Comparison of ENCODE assay signal across 9 cellular contexts in the genomic region with DNA sequence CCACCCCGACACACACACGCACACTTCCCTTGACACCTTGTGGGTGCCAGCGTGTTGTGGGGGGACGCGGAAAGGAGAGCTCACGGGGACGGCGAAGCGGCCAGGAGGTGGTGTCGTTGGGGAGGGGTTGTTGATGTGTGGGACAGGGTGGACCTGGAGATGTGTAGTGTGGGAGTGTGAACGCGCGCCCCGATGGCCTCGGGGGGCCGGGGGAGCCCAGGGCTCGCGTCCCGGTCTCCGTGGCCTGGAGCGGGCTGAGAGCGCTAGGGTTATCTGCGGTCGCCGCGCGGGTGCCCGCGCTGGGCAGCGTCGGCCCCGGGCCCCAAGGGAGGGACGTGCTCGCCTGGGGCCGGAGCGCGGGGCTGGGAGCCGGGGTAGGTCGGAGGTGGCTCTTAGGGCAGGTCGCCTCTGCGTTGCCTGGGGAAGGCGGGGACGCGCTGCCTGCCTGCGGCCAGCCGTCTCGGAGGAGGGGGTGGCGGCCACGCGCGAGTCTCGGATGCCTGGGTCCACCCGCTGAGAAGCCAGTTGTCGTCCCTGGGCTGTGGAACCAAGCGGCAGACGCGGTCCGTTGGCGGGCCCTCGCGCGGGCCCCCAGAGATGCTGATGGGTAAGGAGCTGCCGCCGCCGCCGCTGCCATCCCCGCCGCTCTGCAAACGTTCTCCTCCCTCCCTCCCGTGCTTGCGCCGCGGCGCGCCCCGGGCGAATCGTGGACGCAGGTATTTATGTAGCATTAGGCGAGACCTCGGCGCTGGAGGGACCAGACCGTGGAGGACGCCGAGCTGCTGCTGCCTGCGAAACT. TPM values are rescaled to one million over a fixed set of nuclear protein-coding genes. Genes with fewer than 3 reads are reported as not detected.
DNase-seq lines count a peak whose midpoint lies in the region; ATAC-seq, FAIRE-seq and TF ChIP-seq lines count a peak whose summit lies in the region.
"Had no signal": no experiment of that assay in that cellular context is flagged by ENCODE, and none has a peak within 500 bp of the region (broad histone marks: within the 10 kb centered on the region; RNA-seq: fewer than 3 reads in every experiment).

No MANE protein-coding gene starts in this region.

- FAIRE-seq in A549 (lab: Jason Lieb, UNC), result no peak

- peak overlapping the region; percentile 74 for H2AFZ ChIP-seq in mesenchymal stem cell (ENCODE audit: low read depth, low read length)

- TF ChIP-seq POLR2A in A549 (IDR thresholded peaks at IDR 0.05; ENCODE audit: low read length) (no peak), GM18505 (IDR thresholded peaks at IDR 0.05; ENCODE audit: borderline replicate concordance, extremely low read depth, insufficient read depth, insufficient read length) (peak; percentile 35), transverse colon (IDR thresholded peaks at IDR 0.05) (no peak)

- CTCF ChIA-PET in A549 (lab: Yijun Ruan, JAX), result interaction anchor here (1.2 to 1.5 kb wide), 3 partner anchors 10 to 371 kb away, joined by 3 to 5 read pairs (median 3); no protein-coding TSS in a partner anchor

- peak overlapping the region; percentile 73 for H3K4me3 ChIP-seq in A549
- peak overlapping the region; percentile 52 for H3K4me3 ChIP-seq in SJSA1
- H3K4me3 ChIP-seq in mesenchymal stem cell (ENCODE audit: insufficient read depth in 1 of 2, low read depth in 1 of 2, low read length in 2 of 2), result peak overlapping the region; percentile 78 to 85
- H3K4me3 ChIP-seq in transverse colon, result peak overlapping the region; percentile 52 to 82 (median 62)

- H2BK15ac ChIP-seq in mesenchymal stem cell (ENCODE audit: low read depth, poor library complexity, severe bottlenecking), result no peak overlapping the region

- POLR2A ChIA-PET in A549 (lab: Yijun Ruan, JAX), result no interaction called here

- H3K18ac ChIP-seq in mesenchymal stem cell (ENCODE audit: low read depth in 1 of 2, low read length in 2 of 2), result peak overlapping the region; percentile 81 to 86

- TF ChIP-seq CTCF in A549 (IDR thresholded peaks at IDR 0.05), result no peak
- no peak for TF ChIP-seq CTCF in transverse colon (IDR thresholded peaks at IDR 0.05)

- TF ChIP-seq EP300 in A549 (IDR thresholded peaks at IDR 0.05), result no peak
- no peak for TF ChIP-seq EP300 in transverse colon (IDR thresholded peaks at IDR 0.05; ENCODE audit: low read depth)

- H2AK5ac ChIP-seq in mesenchymal stem cell (ENCODE audit: low read length, severe bottlenecking), result no peak overlapping the region

- WGBS in A549 (ENCODE audit: missing lambda C conversion rate), result 5% methylated on average over 52 of the region's 86 CpGs
- WGBS in mesenchymal stem cell, result 1% methylated on average over 48 of the region's 86 CpGs
- WGBS in transverse colon (ENCODE audit: low coverage in 1 of 2), 2 donors, result 1% methylated on average over 79 of the region's 86 CpGs; no CpG with 5 or more reads in 1 of the 2 donors

- peaks cover 16% of the 10 kb centered on the region for H3K79me1 ChIP-seq in mesenchymal stem cell (replicated peaks; ENCODE audit: low read length, poor library complexity, severe bottlenecking)

- H3K14ac ChIP-seq in mesenchymal stem cell (ENCODE audit: low read length in 2 of 2), result peak overlapping the region in 1 of 2 experiments; percentile 89

- ATAC-seq in A549, result peak; percentile 26 to 64; a peak in 5 of 6 replicates
- ATAC-seq in GM18505 (IDR thresholded peaks at IDR 0.05; ENCODE audit: unreplicated experiment), result no peak

- peak overlapping the region; percentile 15 for H2BK120ac ChIP-seq in mesenchymal stem cell (ENCODE audit: low read depth, low read length)

- TF ChIP-seq RAD21 in A549 (conservative IDR thresholded peaks at IDR 0.05 in 1 of 2, IDR thresholded peaks at IDR 0.05 in 1 of 2), result no peak

- H3K4me1 ChIP-seq in A549 (peaks cover 1% of the 10 kb centered on the region; the same call in 2 of the 3 replicates), SJSA1 (replicated peaks) (peaks cover 31% of the 10 kb centered on the region), mesenchymal stem cell (ENCODE audit: control insufficient read depth, insufficient read depth, low read depth, low read length) (peaks cover 14% of the 10 kb centered on the region), transverse colon (peaks cover 0 to 26% (median 17%) of the 10 kb centered on the region in 4 donors)

- H3K36me3 ChIP-seq in SJSA1 (no peaks in the 10 kb centered on the region), mesenchymal stem cell (ENCODE audit: control insufficient read depth in 1 of 2, insufficient read depth in 2 of 2, low read depth in 1 of 2, low read length in 2 of 2) (no peaks in the 10 kb centered on the region), transverse colon (no peaks in the 10 kb centered on the region)

- DNase-seq in A549 (ENCODE audit: low read depth in 1 of 2, low spot score in 1 of 2) (peak; percentile 24 to 35), SJSA1 (ENCODE audit: low read depth in 1 of 2, low spot score in 2 of 2) (peak in 1 of 2 experiments; percentile 36), ecto neural progenitor cell (ENCODE audit: low spot score) (peak; percentile 69), mesenchymal stem cell (peak; percentile 54), transverse colon (peak; percentile 35), RPMI8226 (no peak), NCI-H1436 treated with DMSO at 0.1 percent for 48 hours (lab: John Stamatoyannopoulos, UW) (no peak)

- peak overlapping the region; percentile 40 for H4K91ac ChIP-seq in mesenchymal stem cell (ENCODE audit: low read length)

- H3K27me3 ChIP-seq in SJSA1 (replicated peaks) (peaks cover 39% of the 10 kb centered on the region), mesenchymal stem cell (ENCODE audit: control insufficient read depth in 1 of 2, insufficient read depth in 1 of 2, low read length in 2 of 2) (peaks cover 0 to 2% of the 10 kb centered on the region in 2 experiments), transverse colon (peaks cover 34% of the 10 kb centered on the region)

- peak overlapping the region in 1 of 2 experiments; percentile 39 for H2BK12ac ChIP-seq in mesenchymal stem cell (ENCODE audit: low read length in 2 of 2)

- H3K4ac ChIP-seq in mesenchymal stem cell (ENCODE audit: low read depth in 1 of 2, low read length in 2 of 2), result peak overlapping the region; percentile 46 to 66

- H4K8ac ChIP-seq in mesenchymal stem cell (ENCODE audit: low read length), result peak overlapping the region; percentile 47

- H3K9ac ChIP-seq in mesenchymal stem cell (ENCODE audit: low read length), result peak overlapping the region; percentile 78

- peak overlapping the region; percentile 96 for H3K4me2 ChIP-seq in A549
- H3K4me2 ChIP-seq in mesenchymal stem cell (ENCODE audit: low read length, poor library complexity, severe bottlenecking), result peak overlapping the region; percentile 95

- H3K23ac ChIP-seq in mesenchymal stem cell (ENCODE audit: low read length in 2 of 2), result peak overlapping the region; percentile 54 to 86

- intact Hi-C loops in transverse colon (cut with DNase I; ENCODE audit: low total_unique reads), result loop anchor here (10.0 kb wide), 1 partner anchor 238 kb away; no protein-coding TSS in a partner anchor

- H3K27ac ChIP-seq in A549 (peak overlapping the region; percentile 71 to 90; a peak in 5 of 6 replicates), SJSA1 (no peak overlapping the region), mesenchymal stem cell (ENCODE audit: low read length, poor library complexity, severe bottlenecking) (no peak overlapping the region), transverse colon (peak overlapping the region; percentile 77 to 88 (median 84))

- in situ Hi-C loops in transverse colon (cut with MboI; ENCODE audit: low pct_ligation_motif_present in 1 of 4, low pct_unique_long_range_greater_than_20kb in 1 of 4, low sequenced_read_pairs in 3 of 4), result no loop called here

- no peak overlapping the region for H2BK5ac ChIP-seq in mesenchymal stem cell (ENCODE audit: low read depth, low read length, poor library complexity, severe bottlenecking)

- H3K9me3 ChIP-seq in A549, result no peaks in the 10 kb centered on the region
- H3K9me3 ChIP-seq in SJSA1 (replicated peaks), result no peaks in the 10 kb centered on the region; the same call in 1 of the 2 replicates
- no peaks in the 10 kb centered on the region for H3K9me3 ChIP-seq in mesenchymal stem cell (ENCODE audit: control insufficient read depth, low read length)
- H3K9me3 ChIP-seq in transverse colon, result no peaks in the 10 kb centered on the region
- H3K9me3 ChIP-seq: body of pancreas had no signal

TF ChIP-seq in A549, 52 proteins besides CTCF, POLR2A, EP300 and RAD21:
- TF ChIP-seq RNF2 (IDR thresholded peaks at IDR 0.05; ENCODE audit: borderline replicate concordance, low read depth) (peak; percentile 37; the same call in 1 of the 2 replicates), HDAC2 (IDR thresholded peaks at IDR 0.05) (no peak), CEBPB (IDR thresholded peaks at IDR 0.05) (no peak)
- TF ChIP-seq, protein P1, sequence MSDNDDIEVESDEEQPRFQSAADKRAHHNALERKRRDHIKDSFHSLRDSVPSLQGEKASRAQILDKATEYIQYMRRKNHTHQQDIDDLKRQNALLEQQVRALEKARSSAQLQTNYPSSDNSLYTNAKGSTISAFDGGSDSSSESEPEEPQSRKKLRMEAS (IDR thresholded peaks at IDR 0.05), result no peak; the same call in 1 of the 2 replicates

RNA-seq across cellular contexts. Expression of a gene that starts 1.6 kb away (rescaled TPM):
- polyA plus RNA-seq in A549 (2011; rRNA removed), result 1.3 and 1.6 TPM in 2 replicates
- 1.3 and 2.0 TPM in 2 replicates for polyA plus RNA-seq in A549 (2012; cell fraction: cytosol; rRNA removed)
- 8.2 and 8.9 TPM in 2 replicates for polyA plus RNA-seq in A549 (2012; cell fraction: nucleus; rRNA removed)
- polyA plus RNA-seq in A549 (2017; fragmentation: RNase III; extraction: RNeasy Plus Mini Kit Qiagen cat#74134 plus additional on column Dnase treatment), result 2.5 to 2.9 TPM (median 2.6 TPM) in 3 replicates
- polyA minus RNA-seq in A549 (2011; rRNA and poly(A)+ RNA removed), result 1.4 and 2.0 TPM in 2 replicates
- total RNA-seq in SJSA1 (2014; rRNA removed; shearing (Covaris generic)), result 1.1 and 1.9 TPM in 2 replicates
- polyA plus RNA-seq in mesenchymal stem cell (2013, experiment 1 of 2), result 11.5 TPM
- polyA plus RNA-seq in mesenchymal stem cell (2013, experiment 2 of 2), result 11.2 TPM
- 10 to 100 TPM in 1 of 4 donors, 1 to 10 TPM in 3; 3.3 to 16.5 (median 5.8) TPM for total RNA-seq in transverse colon

Comparison
In these comparisons a context has a peak if more than half of its experiments do, and no peak if none do; other contexts are left out.
1. DNase-seq: peak in A549 (2 of 2), ecto neural progenitor cell (single experiment), mesenchymal stem cell (single experiment) and transverse colon (single experiment); none in RPMI8226 (single experiment) and NCI-H1436 treated with DMSO at 0.1 percent for 48 hours (single experiment).
2. H3K27ac ChIP-seq: peak in A549 (2 of 2) and transverse colon (4 of 4); none in SJSA1 (single experiment) and mesenchymal stem cell (single experiment).
3. Peak in every context shown above with its lines, with median percentiles within 50 percentile points of each other: H3K4me3 ChIP-seq.